In the genomic region with DNA sequence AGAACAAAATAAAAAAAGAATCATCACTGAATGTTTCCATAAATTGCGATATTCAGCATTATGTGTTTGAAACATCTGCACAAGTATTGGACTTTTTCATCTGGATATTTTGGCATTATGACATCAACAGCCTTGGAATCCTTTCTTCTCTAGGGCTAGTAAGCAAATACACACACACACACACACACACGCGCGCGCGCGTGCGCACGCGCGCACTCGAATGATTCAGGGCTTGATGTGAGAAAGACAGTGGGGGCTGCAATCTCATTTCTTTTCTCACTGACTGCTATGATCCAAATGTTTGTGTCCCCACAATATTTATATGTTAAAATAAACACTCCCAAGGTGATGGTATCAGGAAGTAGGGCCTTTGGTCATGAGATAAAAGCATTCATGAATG, we compare ENCODE assay signal across 18 cellular contexts.
DNase-seq lines count a peak whose midpoint lies in the region; ATAC-seq and TF ChIP-seq lines count a peak whose summit lies in the region.
"Had no signal": no experiment of that assay in that cellular context is flagged by ENCODE, and none has a peak within 500 bp of the region (broad histone marks: within the 10 kb centered on the region; RNA-seq: fewer than 3 reads in every experiment).

No MANE protein-coding gene starts in this region.

- H4K8ac ChIP-seq in neuronal stem cell (ENCODE audit: low read depth, low read length): no peak overlapping the region

- no peaks in the 10 kb centered on the region for H3K36me3 Mint-ChIP-seq in activated T-helper 2 cell treated with anti-CD3 and anti-CD28 coated beads, Interferon-gamma antibody, Interleukin-2, Interleukin-4, amounts not matched to agents 10 μg/mL and 5 μg/mL and 100 μg/mL, durations not matched to agents 14 hours and 24 hours and 36 hours (ENCODE audit: low read depth)
- H3K36me3 Mint-ChIP-seq: IgD-negative memory B cell had no signal

- no peaks in the 10 kb centered on the region for H3K27me3 ChIP-seq in neuronal stem cell (ENCODE audit: control insufficient read depth in 3 of 3, insufficient read depth in 3 of 3, low read depth in 1 of 3, low read length in 3 of 3)
- H3K27me3 ChIP-seq: uterus had no signal

- H3K36me3 ChIP-seq in neuronal stem cell (replicated peaks in 1 of 2; ENCODE audit: control insufficient read depth in 2 of 2, insufficient read depth in 2 of 2, low read length in 2 of 2): no peaks in the 10 kb centered on the region
- H3K36me3 ChIP-seq: uterus had no signal

- DNase-seq in AG08395 (ENCODE audit: low spot score) (peak; percentile 59), LHCN-M2 (ENCODE audit: low read depth) (peak; percentile 90), fibroblast of mammary gland (ENCODE audit: low read depth) (peak; percentile 85), neuronal stem cell (ENCODE audit: low spot score) (peak; percentile 2), NCI-H524 (lab: John Stamatoyannopoulos, UW) (no peak), foreskin melanocyte (no peak)
- no peak for DNase-seq in activated T-helper 2 cell treated with anti-CD3 and anti-CD28 coated beads, Interferon-gamma antibody, Interleukin-2, Interleukin-4, amounts not matched to agents 10 μg/mL and 5 μg/mL and 100 μg/mL, durations not matched to agents 14 hours and 24 hours and 36 hours (ENCODE audit: low spot score)
- DNase-seq: activated CD4-positive, alpha-beta T cell treated with anti-CD3 and anti-CD28 coated beads, Interleukin-2, amount 50 U/mL, for 1 hour; activated naive CD4-positive, alpha-beta T cell treated with Interleukin-2 at 50 U/mL for 16 hours; activated T-cell treated with anti-CD3 and anti-CD28 coated beads for 4 hours; GDM1; kidney; NCI-H1048 had no signal

- no peak overlapping the region for H3K4me3 ChIP-seq in fibroblast of mammary gland (ENCODE audit: control insufficient read depth, low read depth, low read length)
- no peak overlapping the region for H3K4me3 ChIP-seq in neuronal stem cell (ENCODE audit: low read length in 2 of 2)
- H3K4me3 ChIP-seq: coronary artery, uterus had no signal

- no peak overlapping the region for H3K18ac ChIP-seq in neuronal stem cell (ENCODE audit: low read length)

- no peak overlapping the region for H3K4me3 Mint-ChIP-seq in activated T-helper 2 cell treated with anti-CD3 and anti-CD28 coated beads, Interferon-gamma antibody, Interleukin-2, Interleukin-4, amounts not matched to agents 10 μg/mL and 5 μg/mL and 100 μg/mL, durations not matched to agents 14 hours and 24 hours and 36 hours (ENCODE audit: low read depth)
- H3K4me3 Mint-ChIP-seq: IgD-negative memory B cell, neural crest cell had no signal

- TF ChIP-seq CTCF in fibroblast of mammary gland (conservative IDR thresholded peaks at IDR 0.05; ENCODE audit: control insufficient read depth, insufficient read depth, low read depth, low read length): no peak

- H4K91ac ChIP-seq in neuronal stem cell (ENCODE audit: low read depth, low read length, poor library complexity): no peak overlapping the region

- no peaks in the 10 kb centered on the region for H3K79me1 ChIP-seq in neuronal stem cell (ENCODE audit: low read depth, low read length)

- H2BK15ac ChIP-seq in neuronal stem cell (ENCODE audit: low read length): no peak overlapping the region

- no peak overlapping the region for H3K27ac Mint-ChIP-seq in activated T-helper 2 cell treated with anti-CD3 and anti-CD28 coated beads, Interferon-gamma antibody, Interleukin-2, Interleukin-4, amounts not matched to agents 10 μg/mL and 5 μg/mL and 100 μg/mL, durations not matched to agents 14 hours and 24 hours and 36 hours
- H3K27ac Mint-ChIP-seq: IgD-negative memory B cell had no signal

- intact Hi-C loops in activated T-helper 2 cell treated with anti-CD3 and anti-CD28 coated beads, Interferon-gamma antibody, Interleukin-2, Interleukin-4, amounts not matched to agents 10 μg/mL and 5 μg/mL and 100 μg/mL, durations not matched to agents 14 hours and 24 hours and 36 hours (cut with micrococcal nuclease): no loop called here

- H2AK5ac ChIP-seq in neuronal stem cell (ENCODE audit: low read depth, low read length): no peak overlapping the region

- H3K27ac ChIP-seq in neuronal stem cell (replicated peaks; ENCODE audit: low read length): no peak overlapping the region
- H3K27ac ChIP-seq: coronary artery, uterus had no signal

- no peak overlapping the region for H2BK120ac ChIP-seq in neuronal stem cell (ENCODE audit: low read depth, low read length)

- no peak overlapping the region for H3K4ac ChIP-seq in neuronal stem cell (ENCODE audit: low read length)

- no peak overlapping the region for H3K9ac ChIP-seq in neuronal stem cell (ENCODE audit: low read depth, low read length, poor library complexity)

- no peak overlapping the region for H3K23ac ChIP-seq in neuronal stem cell (ENCODE audit: low read depth, low read length, poor library complexity)

- no peak overlapping the region for H2BK5ac ChIP-seq in neuronal stem cell (ENCODE audit: low read length)

- H3K4me1 Mint-ChIP-seq in activated T-helper 2 cell treated with anti-CD3 and anti-CD28 coated beads, Interferon-gamma antibody, Interleukin-2, Interleukin-4, amounts not matched to agents 10 μg/mL and 5 μg/mL and 100 μg/mL, durations not matched to agents 14 hours and 24 hours and 36 hours (ENCODE audit: low read depth): no peaks in the 10 kb centered on the region
- H3K4me1 Mint-ChIP-seq: neural crest cell had no signal

- peaks cover 8% of the 10 kb centered on the region for H3K9me3 Mint-ChIP-seq in activated T-helper 2 cell treated with anti-CD3 and anti-CD28 coated beads, Interferon-gamma antibody, Interleukin-2, Interleukin-4, amounts not matched to agents 10 μg/mL and 5 μg/mL and 100 μg/mL, durations not matched to agents 14 hours and 24 hours and 36 hours

- ATAC-seq in HG02763 (IDR thresholded peaks at IDR 0.05; ENCODE audit: unreplicated experiment): no peak

- H3K4me1 ChIP-seq in neuronal stem cell (ENCODE audit: control insufficient read depth in 2 of 2, insufficient read depth in 1 of 2, low read depth in 1 of 2, low read length in 2 of 2): peaks cover 0 to 3% of the 10 kb centered on the region in 2 donors
- H3K4me1 ChIP-seq: uterus had no signal

- H2AFZ ChIP-seq in neuronal stem cell (ENCODE audit: low read length): no peak overlapping the region

- no peak overlapping the region for H2BK12ac ChIP-seq in neuronal stem cell (ENCODE audit: low read length)

- H3K14ac ChIP-seq in neuronal stem cell (ENCODE audit: low read length): no peak overlapping the region

- no CpG with 5 or more reads among the region's 12 CpGs for WGBS in neuronal stem cell (ENCODE audit: extremely low coverage in 2 of 2, insufficient read length in 2 of 2, insufficient replicate concordance in 1 of 2), 2 donors

- H3K27me3 Mint-ChIP-seq in activated T-helper 2 cell treated with anti-CD3 and anti-CD28 coated beads, Interferon-gamma antibody, Interleukin-2, Interleukin-4, amounts not matched to agents 10 μg/mL and 5 μg/mL and 100 μg/mL, durations not matched to agents 14 hours and 24 hours and 36 hours (ENCODE audit: low read depth): peaks cover 13% of the 10 kb centered on the region
- H3K27me3 Mint-ChIP-seq: IgD-negative memory B cell had no signal

- no peak overlapping the region for H3K4me2 ChIP-seq in neuronal stem cell (ENCODE audit: insufficient read depth, low read length, poor library complexity, severe bottlenecking)

- H3K9me3 ChIP-seq in neuronal stem cell (replicated peaks in 1 of 2; ENCODE audit: control insufficient read depth in 2 of 2, insufficient read depth in 1 of 2, low read depth in 1 of 2, low read length in 2 of 2): no peaks in the 10 kb centered on the region
- H3K9me3 ChIP-seq: uterus had no signal

Comparison
In these comparisons a context has a peak if more than half of its experiments do, and no peak if none do; other contexts are left out.
1. DNase-seq: peak in AG08395 (single experiment), LHCN-M2 (single experiment), fibroblast of mammary gland (single experiment) and neuronal stem cell (single experiment); none in NCI-H524 (0 of 2), activated T-helper 2 cell treated with anti-CD3 and anti-CD28 coated beads, Interferon-gamma antibody, Interleukin-2, Interleukin-4, amounts not matched to agents 10 μg/mL and 5 μg/mL and 100 μg/mL, durations not matched to agents 14 hours and 24 hours and 36 hours (single experiment) and foreskin melanocyte (single experiment).